ENCODE assay signal across 8 cellular contexts in the genomic region with DNA sequence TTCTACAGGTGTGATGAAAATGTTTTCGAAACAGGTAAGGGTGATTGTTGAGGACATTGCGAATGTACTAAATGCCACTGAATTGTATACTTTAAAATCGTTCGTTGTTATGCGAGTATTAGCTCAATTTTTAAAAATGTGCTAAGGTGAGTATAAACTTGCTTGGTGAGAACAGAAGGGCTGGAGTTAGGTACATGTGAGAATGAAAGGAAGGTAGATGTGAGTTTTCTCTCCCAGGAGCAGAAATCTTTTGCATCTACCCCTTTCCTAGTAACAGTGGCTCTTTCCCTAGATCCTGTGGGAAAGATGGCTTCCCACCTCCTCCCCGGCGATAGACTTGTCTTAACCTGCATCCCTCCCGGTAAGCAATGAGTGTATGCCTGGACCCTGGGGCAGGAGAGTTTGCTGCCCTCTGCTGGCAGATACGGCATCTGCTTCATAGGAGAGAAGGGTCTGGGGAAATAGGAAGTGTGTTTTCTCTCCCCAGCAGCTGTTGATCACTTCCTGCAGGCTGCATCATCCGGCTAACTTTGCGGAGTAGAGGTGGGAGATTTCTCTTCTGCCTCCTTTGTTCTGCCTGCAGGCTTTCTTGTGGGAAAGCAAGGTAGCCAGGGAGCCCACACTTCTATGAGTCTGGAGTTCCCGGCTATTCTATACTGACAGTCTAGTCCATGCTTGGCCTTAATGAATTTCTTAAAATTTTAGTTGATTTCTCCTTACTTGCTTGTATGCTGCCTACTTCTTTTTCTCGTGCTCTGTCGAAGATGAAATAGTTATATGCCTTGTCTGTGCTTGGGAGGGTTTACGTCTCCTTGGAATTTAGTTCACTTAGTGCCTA.
A peak's percentile ranks its signal among the peaks of the same experiment; 100 is the strongest.
DNase-seq lines count a peak whose midpoint lies in the region; ATAC-seq and TF ChIP-seq lines count a peak whose summit lies in the region.

No MANE protein-coding gene starts in this region.

- no peak overlapping the region for H3K27ac Mint-ChIP-seq in activated CD4-positive, alpha-beta memory T cell treated with anti-CD3 and anti-CD28 coated beads for 36 hours
- H3K27ac Mint-ChIP-seq in nephron progenitor cell: no peak overlapping the region

- peak; percentile 24 for TF ChIP-seq CTCF in nephron progenitor cell (IDR thresholded peaks at IDR 0.05)
- peak; percentile 72 for TF ChIP-seq CTCF in upper lobe of right lung (IDR thresholded peaks at IDR 0.05)

- POLR2A ChIA-PET in activated CD4-positive, alpha-beta memory T cell treated with anti-CD3 and anti-CD28 coated beads for 36 hours (lab: Charles Lee): no interaction called here

- H3K9me3 ChIP-seq in upper lobe of right lung: no peaks in the 10 kb centered on the region

- H3K4me3 ChIP-seq in upper lobe of right lung: no peak overlapping the region

- intact Hi-C loops in activated CD4-positive, alpha-beta memory T cell treated with anti-CD3 and anti-CD28 coated beads for 36 hours (cut with micrococcal nuclease): loop anchor here (1.0 to 5.0 kb wide), 3 partner anchors 372 to 810 kb away; no protein-coding TSS in a partner anchor
- intact Hi-C loops in upper lobe of right lung (cut with DNase I): no loop called here

- H3K27ac ChIP-seq in epithelial cell of prostate (no peak overlapping the region), upper lobe of right lung (no peak overlapping the region)

- H3K36me3 Mint-ChIP-seq in activated CD4-positive, alpha-beta memory T cell treated with anti-CD3 and anti-CD28 coated beads for 36 hours: no peaks in the 10 kb centered on the region
- H3K36me3 Mint-ChIP-seq in nephron progenitor cell (ENCODE audit: low read depth): peaks cover 15% of the 10 kb centered on the region

- no peaks in the 10 kb centered on the region for H3K9me3 Mint-ChIP-seq in activated CD4-positive, alpha-beta memory T cell treated with anti-CD3 and anti-CD28 coated beads for 36 hours
- peaks cover 31% of the 10 kb centered on the region for H3K9me3 Mint-ChIP-seq in nephron progenitor cell

- H3K4me3 Mint-ChIP-seq in activated CD4-positive, alpha-beta memory T cell treated with anti-CD3 and anti-CD28 coated beads for 36 hours: no peak overlapping the region
- no peak overlapping the region for H3K4me3 Mint-ChIP-seq in nephron progenitor cell

- H3K4me1 ChIP-seq in upper lobe of right lung: no peaks in the 10 kb centered on the region

- no peaks in the 10 kb centered on the region for H3K27me3 ChIP-seq in upper lobe of right lung

- DNase-seq in CMK (ENCODE audit: low read depth): peak; percentile 52
- DNase-seq in NCI-H748 (lab: John Stamatoyannopoulos, UW; ENCODE audit: unreplicated experiment): peak; percentile 91
- peak; percentile 73 for DNase-seq in activated CD4-positive, alpha-beta memory T cell treated with anti-CD3 and anti-CD28 coated beads for 36 hours
- peak; percentile 29 for DNase-seq in epithelial cell of prostate (ENCODE audit: low read depth, low spot score)
- DNase-seq in nephron progenitor cell: peak; percentile 30
- DNase-seq in upper lobe of right lung: peak; percentile 75

- ATAC-seq in GM19328 (IDR thresholded peaks at IDR 0.05; ENCODE audit: unreplicated experiment) (peak; percentile 100), HG03196 (IDR thresholded peaks at IDR 0.05; ENCODE audit: unreplicated experiment) (peak; percentile 100), upper lobe of right lung (peak; percentile 92)

- CTCF ChIA-PET in activated CD4-positive, alpha-beta memory T cell treated with anti-CD3 and anti-CD28 coated beads for 36 hours (lab: Charles Lee): interaction anchor here (2.9 kb wide), 1 partner anchor 811 kb away, joined by 29 read pairs; no protein-coding TSS in a partner anchor

- no peaks in the 10 kb centered on the region for H3K36me3 ChIP-seq in upper lobe of right lung

- no peaks in the 10 kb centered on the region for H3K4me1 Mint-ChIP-seq in activated CD4-positive, alpha-beta memory T cell treated with anti-CD3 and anti-CD28 coated beads for 36 hours (ENCODE audit: low read depth)
- H3K4me1 Mint-ChIP-seq in nephron progenitor cell: no peaks in the 10 kb centered on the region

- H3K27me3 Mint-ChIP-seq in activated CD4-positive, alpha-beta memory T cell treated with anti-CD3 and anti-CD28 coated beads for 36 hours: no peaks in the 10 kb centered on the region
- H3K27me3 Mint-ChIP-seq in nephron progenitor cell (ENCODE audit: low read depth, poor library complexity): peaks cover 4% of the 10 kb centered on the region

Comparison
In these comparisons a context has a peak if more than half of its experiments do, and no peak if none do; other contexts are left out.
1. DNase-seq: peak in every context shown above with its lines; median percentile 91 in NCI-H748; 75 in upper lobe of right lung; 73 in activated CD4-positive, alpha-beta memory T cell treated with anti-CD3 and anti-CD28 coated beads for 36 hours; 52 in CMK; 30 in nephron progenitor cell; 29 in epithelial cell of prostate.